ENCODE assay signal across 9 cellular contexts in the genomic region with DNA sequence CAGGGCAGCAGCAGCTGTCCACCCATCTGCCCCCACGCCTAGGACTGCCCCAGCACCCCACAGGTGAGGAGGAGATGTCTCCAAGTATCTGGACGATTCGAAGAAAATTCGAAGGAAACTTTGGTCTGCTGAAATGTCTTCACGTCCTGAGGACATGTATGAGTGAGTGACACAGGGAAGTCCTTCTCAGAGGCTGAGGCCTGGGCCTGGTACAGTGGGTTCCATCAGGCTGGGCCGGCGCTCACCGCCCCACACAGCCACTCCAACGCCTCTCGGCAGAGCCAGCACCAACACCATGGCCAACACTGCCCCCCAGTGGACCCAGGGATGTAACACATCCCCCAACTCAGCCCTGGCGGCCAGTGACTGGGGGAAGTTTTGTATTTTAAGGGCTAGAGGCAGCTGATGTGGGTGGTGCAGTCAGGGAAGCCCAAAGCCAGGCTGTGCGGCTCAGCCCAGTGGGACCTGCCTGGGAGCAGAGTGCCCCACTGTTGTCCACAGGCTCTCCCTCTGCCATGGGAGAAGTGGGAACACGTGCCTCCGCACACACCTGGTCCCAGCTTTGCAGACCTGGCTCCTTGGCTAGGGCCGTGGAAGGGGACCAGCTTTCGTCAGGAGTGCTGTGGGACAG. TPM values are rescaled to one million over a fixed set of nuclear protein-coding genes. Genes with fewer than 3 reads are reported as not detected.
DNase-seq lines count a peak whose midpoint lies in the region; ATAC-seq and TF ChIP-seq lines count a peak whose summit lies in the region.
"Had no signal": no experiment of that assay in that cellular context is flagged by ENCODE, and none has a peak within 500 bp of the region (broad histone marks: within the 10 kb centered on the region; RNA-seq: fewer than 3 reads in every experiment).

No MANE protein-coding gene starts in this region.

- CTCF ChIA-PET in CD4-positive, alpha-beta T cell (lab: Charles Lee): interaction anchor here (0.8 to 2.6 kb wide), 6 partner anchors 32 to 194 kb away, joined by 3 to 19 read pairs (median 4); no protein-coding TSS in a partner anchor

- H3K27me3 ChIP-seq in CD4-positive, alpha-beta T cell (ENCODE audit: control insufficient read depth, insufficient read depth, low read length): no peaks in the 10 kb centered on the region
- no peaks in the 10 kb centered on the region for H3K27me3 ChIP-seq in dorsolateral prefrontal cortex

- peak; percentile 76 to 87 (median 80) for DNase-seq in CD4-positive, alpha-beta T cell
- DNase-seq in HCEC 1CT (peak; percentile 31), NCI-H510A treated with DMSO at 0.1 percent for 48 hours (lab: John Stamatoyannopoulos, UW) (peak; percentile 57), dorsolateral prefrontal cortex (peak; percentile 73 to 85 (median 78)), lung microvascular endothelial cell (ENCODE audit: low read depth in 2 of 2) (peak; percentile 70 to 85)
- DNase-seq in activated CD4-positive, alpha-beta T cell treated with anti-CD3 and anti-CD28 coated beads, Interleukin-2, amount 50 U/mL, for 24 hours (ENCODE audit: low read depth in 1 of 2, low spot score in 1 of 2): peak; percentile 62 to 73
- peak; percentile 71 for DNase-seq in stimulated activated CD8-positive, alpha-beta memory T cell treated with anti-CD3 and anti-CD28 coated beads, Interleukin-15, amount 100 ng/mL, for 1 hour (ENCODE audit: low read depth)

- intact Hi-C loops in CD4-positive, alpha-beta T cell (cut with DNase I, micrococcal nuclease): loop anchor here (1.0 to 5.0 kb wide), 6 partner anchors 28 to 194 kb away; partner anchors contain the start of gene FASN (in 1 of the 2)
- intact Hi-C loops in dorsolateral prefrontal cortex (cut with DNase I): loop anchor here (1.0 to 10.0 kb wide), 5 partner anchors 49 to 197 kb away; partner anchors contain the start of gene FASN (in 1 of the 2)

- H3K9me3 ChIP-seq in CD4-positive, alpha-beta T cell (ENCODE audit: control insufficient read depth, low read length): no peaks in the 10 kb centered on the region

- peak; percentile 91 for TF ChIP-seq CTCF in CD4-positive, alpha-beta T cell (IDR thresholded peaks at IDR 0.05)
- peak; percentile 51 to 99 (median 94) for TF ChIP-seq CTCF in dorsolateral prefrontal cortex (IDR thresholded peaks at IDR 0.05 in 54 of 56, conservative IDR thresholded peaks at IDR 0.05 in 2 of 56; ENCODE audit: low read depth in 1 of 56, partially characterized antibody in 56 of 56)

- H3K36me3 Mint-ChIP-seq in CD4-positive, alpha-beta T cell (ENCODE audit: low read depth): no peaks in the 10 kb centered on the region
- H3K36me3 Mint-ChIP-seq: IgD-negative memory B cell had no signal

- H3K4me3 Mint-ChIP-seq in CD4-positive, alpha-beta T cell: no peak overlapping the region

- no peaks in the 10 kb centered on the region for H3K27me3 Mint-ChIP-seq in CD4-positive, alpha-beta T cell
- H3K27me3 Mint-ChIP-seq: IgD-negative memory B cell had no signal

- POLR2A ChIA-PET in CD4-positive, alpha-beta T cell (lab: Charles Lee): interaction anchor here (1.0 to 4.5 kb wide), 2 partner anchors 27 to 48 kb away, joined by 3 to 18 read pairs; no protein-coding TSS in a partner anchor

- ATAC-seq in CD4-positive, alpha-beta T cell (ENCODE audit: poor library complexity): peak; percentile 100
- no peak for ATAC-seq in GM21447 (IDR thresholded peaks at IDR 0.05; ENCODE audit: unreplicated experiment)

- H3K4me3 ChIP-seq in dorsolateral prefrontal cortex: no peak overlapping the region

- no peak overlapping the region for H3K27ac ChIP-seq in CD4-positive, alpha-beta T cell (ENCODE audit: low read depth, low read length)
- peak overlapping the region in 2 of 59 donors; percentile 14 to 74 for H3K27ac ChIP-seq in dorsolateral prefrontal cortex

- peak overlapping the region; percentile 69 for H3K27ac Mint-ChIP-seq in CD4-positive, alpha-beta T cell

- peaks cover 5% of the 10 kb centered on the region for H3K4me1 Mint-ChIP-seq in CD4-positive, alpha-beta T cell (ENCODE audit: low read depth)
- H3K4me1 Mint-ChIP-seq: IgD-negative memory B cell had no signal

- H3K9me3 Mint-ChIP-seq in CD4-positive, alpha-beta T cell: no peaks in the 10 kb centered on the region
- H3K9me3 Mint-ChIP-seq: IgD-negative memory B cell had no signal

RNA-seq across cellular contexts. Expression of gene FASN, which starts 55.8 kb away (rescaled TPM):
- total RNA-seq in CD4-positive, alpha-beta T cell: 100 to 1,000 TPM; 168 to 174 TPM
- total RNA-seq in dorsolateral prefrontal cortex: 100 to 1,000 TPM; 137 to 275 (median 201) TPM
- 35.1 and 43.4 TPM in 2 replicates for total RNA-seq in lung microvascular endothelial cell

RNA-seq across cellular contexts. Expression of gene CCDC57, which starts 58.8 kb away (rescaled TPM):
- 100 to 1,000 TPM; 129 to 135 TPM for total RNA-seq in CD4-positive, alpha-beta T cell
- total RNA-seq in dorsolateral prefrontal cortex (100 to 1,000 TPM in 17 of 120 experiments, 10 to 100 TPM in 103; 38.5 to 134 (median 72.6) TPM), lung microvascular endothelial cell (2.0 and 3.4 TPM in 2 replicates)
